8 cellular contexts compared by ENCODE assay signal in genomic region chr17:21125862-21126261, GRCh38. TPM values are rescaled to one million over a fixed set of nuclear protein-coding genes. Genes with fewer than 3 reads are reported as not detected.
DNase-seq lines count a peak whose midpoint lies in the region; ATAC-seq and TF ChIP-seq lines count a peak whose summit lies in the region.

No MANE protein-coding gene starts in this region.

- TF ChIP-seq POLR2A in thyroid gland (IDR thresholded peaks at IDR 0.05) = no peak

- ATAC-seq in stimulated activated naive B cell treated with anti-CD40 and anti-IgM and Interleukin-4, amounts not matched to agents 10 μg/mL and 1 μg/mL and 100 μg/mL, for 72 hours (replicated peaks) = peak in 1 of 2 donors; percentile 18
- ATAC-seq in HG02610 (IDR thresholded peaks at IDR 0.05; ENCODE audit: unreplicated experiment) = no peak

- intact Hi-C loops in activated CD4-positive, alpha-beta T cell treated with anti-CD3 and anti-CD28 coated beads, Interleukin-2, amount 10 ng/mL, durations not matched to agents 24 days and 14 days (cut with micrococcal nuclease) = loop anchor here (1.0 to 5.0 kb wide), 5 partner anchors 27 to 331 kb away; partner anchors contain the start of genes TMEM11 and USP22
- intact Hi-C loops in thyroid gland (cut with DNase I) = loop anchor here (5.0 to 10.0 kb wide), 4 partner anchors 89 to 189 kb away; partner anchors contain the start of genes NATD1 and TMEM11

- TF ChIP-seq CTCF in thyroid gland (IDR thresholded peaks at IDR 0.05) = no peak

- no peaks in the 10 kb centered on the region for H3K27me3 ChIP-seq in thyroid gland

- no peaks in the 10 kb centered on the region for H3K9me3 ChIP-seq in thyroid gland

- no peaks in the 10 kb centered on the region for H3K9me3 Mint-ChIP-seq in activated CD4-positive, alpha-beta T cell treated with anti-CD3 and anti-CD28 coated beads, Interleukin-2, amount 10 ng/mL, durations not matched to agents 24 days and 14 days
- H3K9me3 Mint-ChIP-seq in stimulated activated naive B cell treated with anti-CD40 and anti-IgM and Interleukin-4, amounts not matched to agents 10 μg/mL and 1 μg/mL and 100 μg/mL, for 72 hours = no peaks in the 10 kb centered on the region

- peaks cover 7 to 8% of the 10 kb centered on the region in 2 donors for H3K4me1 ChIP-seq in thyroid gland

- no peak overlapping the region for H3K4me3 ChIP-seq in thyroid gland (replicated peaks in 1 of 3)

- no peak overlapping the region for H3K27ac ChIP-seq in thyroid gland

- DNase-seq in SIG-M5 treated with dmso at 0.1 percent for 504 hours (lab: John Stamatoyannopoulos, UW; ENCODE audit: unreplicated experiment) (peak; percentile 49), SIG-M5 (lab: John Stamatoyannopoulos, UW) (no peak), germinal center (ENCODE audit: low spot score) (peak; percentile 44), inferior parietal cortex (ENCODE audit: extremely low spot score) (no peak), thyroid gland (no peak)
- peak; percentile 84 for DNase-seq in activated CD4-positive, alpha-beta T cell treated with anti-CD3 and anti-CD28 coated beads, Interleukin-2, amount 10 ng/mL, durations not matched to agents 24 days and 14 days
- DNase-seq in stimulated activated naive B cell treated with anti-CD40 and anti-IgM and Interleukin-4, amounts not matched to agents 10 μg/mL and 1 μg/mL and 100 μg/mL, for 72 hours = no peak

- no peaks in the 10 kb centered on the region for H3K27me3 Mint-ChIP-seq in activated CD4-positive, alpha-beta T cell treated with anti-CD3 and anti-CD28 coated beads, Interleukin-2, amount 10 ng/mL, durations not matched to agents 24 days and 14 days
- H3K27me3 Mint-ChIP-seq in stimulated activated naive B cell treated with anti-CD40 and anti-IgM and Interleukin-4, amounts not matched to agents 10 μg/mL and 1 μg/mL and 100 μg/mL, for 72 hours = no peaks in the 10 kb centered on the region

- H3K36me3 Mint-ChIP-seq in activated CD4-positive, alpha-beta T cell treated with anti-CD3 and anti-CD28 coated beads, Interleukin-2, amount 10 ng/mL, durations not matched to agents 24 days and 14 days (ENCODE audit: low read depth) = peaks cover 3% of the 10 kb centered on the region
- H3K36me3 Mint-ChIP-seq in stimulated activated naive B cell treated with anti-CD40 and anti-IgM and Interleukin-4, amounts not matched to agents 10 μg/mL and 1 μg/mL and 100 μg/mL, for 72 hours = peaks cover 0 to 3% of the 10 kb centered on the region in 2 donors

- H3K36me3 ChIP-seq in thyroid gland = no peaks in the 10 kb centered on the region

- peak overlapping the region; percentile 89 for H3K4me3 Mint-ChIP-seq in activated CD4-positive, alpha-beta T cell treated with anti-CD3 and anti-CD28 coated beads, Interleukin-2, amount 10 ng/mL, durations not matched to agents 24 days and 14 days
- peak overlapping the region; percentile 86 to 91 for H3K4me3 Mint-ChIP-seq in stimulated activated naive B cell treated with anti-CD40 and anti-IgM and Interleukin-4, amounts not matched to agents 10 μg/mL and 1 μg/mL and 100 μg/mL, for 72 hours

- H3K27ac Mint-ChIP-seq in activated CD4-positive, alpha-beta T cell treated with anti-CD3 and anti-CD28 coated beads, Interleukin-2, amount 10 ng/mL, durations not matched to agents 24 days and 14 days = no peak overlapping the region
- no peak overlapping the region for H3K27ac Mint-ChIP-seq in stimulated activated naive B cell treated with anti-CD40 and anti-IgM and Interleukin-4, amounts not matched to agents 10 μg/mL and 1 μg/mL and 100 μg/mL, for 72 hours

- peaks cover 24% of the 10 kb centered on the region for H3K4me1 Mint-ChIP-seq in activated CD4-positive, alpha-beta T cell treated with anti-CD3 and anti-CD28 coated beads, Interleukin-2, amount 10 ng/mL, durations not matched to agents 24 days and 14 days
- H3K4me1 Mint-ChIP-seq in stimulated activated naive B cell treated with anti-CD40 and anti-IgM and Interleukin-4, amounts not matched to agents 10 μg/mL and 1 μg/mL and 100 μg/mL, for 72 hours = peaks cover 14 to 43% of the 10 kb centered on the region in 2 donors

- WGBS in thyroid gland, 2 donors = 59 to 74% methylated on average over 6 of the region's 6 CpGs

RNA-seq across cellular contexts. Expression of gene DHRS7B, which starts 0.9 kb away (rescaled TPM):
- total RNA-seq in activated CD4-positive, alpha-beta T cell treated with anti-CD3 and anti-CD28 coated beads, Interleukin-2, amount 10 ng/mL, durations not matched to agents 24 days and 14 days = 19.4 and 22.8 TPM in 2 replicates
- 10 to 100 TPM; 34.1 to 74.1 (median 57.1) TPM for total RNA-seq in thyroid gland

Comparison
In these comparisons a context has a peak if more than half of its experiments do, and no peak if none do; other contexts are left out.
1. DNase-seq: peak in SIG-M5 treated with dmso at 0.1 percent for 504 hours (single experiment), activated CD4-positive, alpha-beta T cell treated with anti-CD3 and anti-CD28 coated beads, Interleukin-2, amount 10 ng/mL, durations not matched to agents 24 days and 14 days (single experiment) and germinal center (single experiment); none in SIG-M5 (single experiment), stimulated activated naive B cell treated with anti-CD40 and anti-IgM and Interleukin-4, amounts not matched to agents 10 μg/mL and 1 μg/mL and 100 μg/mL, for 72 hours (single experiment), inferior parietal cortex (single experiment) and thyroid gland (0 of 2).